23 cellular contexts compared by ENCODE assay signal in genomic region chr6:110345025-110345424, GRCh38. TPM values are rescaled to one million over a fixed set of nuclear protein-coding genes. Genes with fewer than 3 reads are reported as not detected.
"Had no signal": no experiment of that assay in that cellular context is flagged by ENCODE, and none has a peak within 500 bp of the region (broad histone marks: within the 10 kb centered on the region; RNA-seq: fewer than 3 reads in every experiment).

No MANE protein-coding gene starts in this region.

- H3K4me3 ChIP-seq: esophagus muscularis mucosa, gastrocnemius medialis, heart right ventricle, mucosa of descending colon, neural progenitor cell, ovary, right atrium auricular region, sigmoid colon, skin epidermis had no signal

- DNase-seq: effector memory CD8-positive, alpha-beta T cell; gastrocnemius medialis; heart right ventricle; hypothalamus; kidney glomerular epithelial cell; mammary epithelial cell; mucosa of descending colon; natural killer cell; nucleus accumbens; ovary; sigmoid colon; stimulated activated CD4-positive, alpha-beta T cell treated with anti-CD3 and anti-CD28 coated beads, Interleukin-2, amount 100 ng/mL, for 24 hours; stimulated activated CD4-positive, alpha-beta T cell treated with anti-CD3 and anti-CD28 coated beads, Interleukin-4, amount 100 ng/mL, for 4 hours; stimulated activated naive CD4-positive, alpha-beta T cell; trophoblast cell had no signal

- H3K36me3 ChIP-seq: esophagus muscularis mucosa, gastrocnemius medialis, heart right ventricle, neural progenitor cell, ovary, right atrium auricular region, sigmoid colon had no signal

- H3K4me1 Mint-ChIP-seq: natural killer cell had no signal

- H3K36me3 Mint-ChIP-seq: natural killer cell, neural progenitor cell had no signal

- H3K27ac ChIP-seq: epithelial cell of prostate, esophagus muscularis mucosa, gastrocnemius medialis, heart right ventricle, neural progenitor cell, ovary, right atrium auricular region, skin epidermis had no signal

- H3K27me3 ChIP-seq: esophagus muscularis mucosa, gastrocnemius medialis, heart right ventricle, neural progenitor cell, ovary, right atrium auricular region, sigmoid colon had no signal

- H3K4me2 ChIP-seq: neural progenitor cell had no signal

- H3K9me3 Mint-ChIP-seq: dendritic cell treated with granulocyte-macrophage colony-stimulating factor and Interleukin-4, amounts not matched to agents 40 ng/mL and 50 ng/mL, for 4 days; effector memory CD8-positive, alpha-beta T cell; natural killer cell; neural progenitor cell had no signal

- H3K9me3 ChIP-seq: esophagus muscularis mucosa, gastrocnemius medialis, heart right ventricle, mucosa of descending colon, ovary, right atrium auricular region, sigmoid colon had no signal

- ATAC-seq: effector memory CD8-positive, alpha-beta T cell; gastrocnemius medialis; heart right ventricle; left lobe of liver; mucosa of descending colon; natural killer cell had no signal

- H3K9ac ChIP-seq: neural progenitor cell had no signal

- H3K4me1 ChIP-seq: gastrocnemius medialis, right atrium auricular region had no signal

- H3K4me3 Mint-ChIP-seq: dendritic cell treated with granulocyte-macrophage colony-stimulating factor and Interleukin-4, amounts not matched to agents 40 ng/mL and 50 ng/mL, for 4 days; effector memory CD8-positive, alpha-beta T cell; natural killer cell; neural progenitor cell had no signal

- H2AFZ ChIP-seq: neural progenitor cell had no signal

- H3K27ac Mint-ChIP-seq: dendritic cell treated with granulocyte-macrophage colony-stimulating factor and Interleukin-4, amounts not matched to agents 40 ng/mL and 50 ng/mL, for 4 days; effector memory CD8-positive, alpha-beta T cell; natural killer cell; neural progenitor cell had no signal

RNA-seq across cellular contexts. Expression of gene METTL24, which starts 13.1 kb away (rescaled TPM):
- total RNA-seq: fibroblast of villous mesenchyme, gastrocnemius medialis, mammary epithelial cell had no signal
- polyA plus RNA-seq: mammary epithelial cell had no signal
